In genomic region chr12:48678561-48679185, GRCh38 we compare ENCODE assay signal across 11 cellular contexts. TPM values are rescaled to one million over a fixed set of nuclear protein-coding genes. Genes with fewer than 3 reads are reported as not detected.
DNase-seq lines count a peak whose midpoint lies in the region; ATAC-seq and TF ChIP-seq lines count a peak whose summit lies in the region.
"Had no signal": no experiment of that assay in that cellular context is flagged by ENCODE, and none has a peak within 500 bp of the region (broad histone marks: within the 10 kb centered on the region; RNA-seq: fewer than 3 reads in every experiment).

No MANE protein-coding gene starts in this region.

- H3K9me3 ChIP-seq in lower lobe of right lung, result no peaks in the 10 kb centered on the region

- no peaks in the 10 kb centered on the region for H3K27me3 Mint-ChIP-seq in stimulated activated naive CD8-positive, alpha-beta T cell treated with anti-CD3 and anti-CD28 coated beads, Interleukin-15, Interleukin-2, amounts not matched to agents 100 ng/mL and 50 ng/mL, for 24 hours
- no peaks in the 10 kb centered on the region for H3K27me3 Mint-ChIP-seq in activated CD4-positive, alpha-beta memory T cell treated with anti-CD3 and anti-CD28 coated beads, Interleukin-2, amount 10 ng/mL, durations not matched to agents 7 days and 5 days

- H3K36me3 Mint-ChIP-seq in stimulated activated naive CD8-positive, alpha-beta T cell treated with anti-CD3 and anti-CD28 coated beads, Interleukin-15, Interleukin-2, amounts not matched to agents 100 ng/mL and 50 ng/mL, for 24 hours (ENCODE audit: low read depth), result peaks cover 64% of the 10 kb centered on the region
- peaks cover 55% of the 10 kb centered on the region for H3K36me3 Mint-ChIP-seq in activated CD4-positive, alpha-beta memory T cell treated with anti-CD3 and anti-CD28 coated beads, Interleukin-2, amount 10 ng/mL, durations not matched to agents 7 days and 5 days (ENCODE audit: low read depth)

- intact Hi-C loops in lower lobe of right lung (cut with DNase I), result no loop called here
- intact Hi-C loops in posterior vena cava (cut with DNase I), result loop anchor here in 1 of 2 donors (5.0 kb wide), 1 partner anchor 1026 kb away; no protein-coding TSS in a partner anchor

- POLR2A ChIA-PET in activated CD4-positive, alpha-beta memory T cell treated with anti-CD3 and anti-CD28 coated beads, Interleukin-2, amount 10 ng/mL, durations not matched to agents 7 days and 5 days (lab: Charles Lee), result interaction anchor here (1.1 to 2.9 kb wide), 2 partner anchors 13 to 37 kb away, joined by 3 to 10 read pairs; partner anchors contain the start of gene CCNT1

- H3K27ac Mint-ChIP-seq in stimulated activated naive CD8-positive, alpha-beta T cell treated with anti-CD3 and anti-CD28 coated beads, Interleukin-15, Interleukin-2, amounts not matched to agents 100 ng/mL and 50 ng/mL, for 24 hours, result peak overlapping the region; percentile 84
- H3K27ac Mint-ChIP-seq in activated CD4-positive, alpha-beta memory T cell treated with anti-CD3 and anti-CD28 coated beads, Interleukin-2, amount 10 ng/mL, durations not matched to agents 7 days and 5 days, result peak overlapping the region; percentile 87

- H3K4me1 Mint-ChIP-seq in stimulated activated naive CD8-positive, alpha-beta T cell treated with anti-CD3 and anti-CD28 coated beads, Interleukin-15, Interleukin-2, amounts not matched to agents 100 ng/mL and 50 ng/mL, for 24 hours (ENCODE audit: low read depth), result peaks cover 63% of the 10 kb centered on the region
- peaks cover 53% of the 10 kb centered on the region for H3K4me1 Mint-ChIP-seq in activated CD4-positive, alpha-beta memory T cell treated with anti-CD3 and anti-CD28 coated beads, Interleukin-2, amount 10 ng/mL, durations not matched to agents 7 days and 5 days

- no peaks in the 10 kb centered on the region for H3K9me3 Mint-ChIP-seq in stimulated activated naive CD8-positive, alpha-beta T cell treated with anti-CD3 and anti-CD28 coated beads, Interleukin-15, Interleukin-2, amounts not matched to agents 100 ng/mL and 50 ng/mL, for 24 hours
- H3K9me3 Mint-ChIP-seq in activated CD4-positive, alpha-beta memory T cell treated with anti-CD3 and anti-CD28 coated beads, Interleukin-2, amount 10 ng/mL, durations not matched to agents 7 days and 5 days, result no peaks in the 10 kb centered on the region

- H3K27me3 ChIP-seq in lower lobe of right lung (ENCODE audit: low read depth), result no peaks in the 10 kb centered on the region

- H3K27ac ChIP-seq in lower lobe of right lung, result no peak overlapping the region
- H3K27ac ChIP-seq in substantia nigra (ENCODE audit: low read depth, low read length, poor library complexity, severe bottlenecking), result no peak overlapping the region

- TF ChIP-seq CTCF in lower lobe of right lung (IDR thresholded peaks at IDR 0.05) (no peak), GM20000 (IDR thresholded peaks at IDR 0.05; ENCODE audit: extremely low read depth, missing control alignments) (no peak)

- no peak for ATAC-seq in stimulated activated naive CD8-positive, alpha-beta T cell treated with anti-CD3 and anti-CD28 coated beads, Interleukin-15, Interleukin-2, amounts not matched to agents 100 U/mL and 50 U/mL, for 24 hours
- no peak for ATAC-seq in lower lobe of right lung
- ATAC-seq: left lobe of liver had no signal

- peak overlapping the region; percentile 15 for H3K4me3 ChIP-seq in lower lobe of right lung

- H3K4me1 ChIP-seq in lower lobe of right lung, result peaks cover 56% of the 10 kb centered on the region

- peak overlapping the region; percentile 99 for H3K4me3 Mint-ChIP-seq in stimulated activated naive CD8-positive, alpha-beta T cell treated with anti-CD3 and anti-CD28 coated beads, Interleukin-15, Interleukin-2, amounts not matched to agents 100 ng/mL and 50 ng/mL, for 24 hours
- peak overlapping the region; percentile 72 for H3K4me3 Mint-ChIP-seq in activated CD4-positive, alpha-beta memory T cell treated with anti-CD3 and anti-CD28 coated beads, Interleukin-2, amount 10 ng/mL, durations not matched to agents 7 days and 5 days

- CTCF ChIA-PET in activated CD4-positive, alpha-beta memory T cell treated with anti-CD3 and anti-CD28 coated beads, Interleukin-2, amount 10 ng/mL, durations not matched to agents 7 days and 5 days (lab: Charles Lee), result interaction anchor here (0.7 to 1.7 kb wide), 3 partner anchors 8 to 136 kb away, joined by 3 to 4 read pairs (median 4); no protein-coding TSS in a partner anchor

- no peak for DNase-seq in stimulated activated naive CD8-positive, alpha-beta T cell treated with anti-CD3 and anti-CD28 coated beads, Interleukin-15, Interleukin-2, amounts not matched to agents 100 U/mL and 50 U/mL, for 24 hours
- DNase-seq in activated CD4-positive, alpha-beta memory T cell treated with anti-CD3 and anti-CD28 coated beads, Interleukin-2, amount 10 ng/mL, durations not matched to agents 7 days and 5 days, result no peak
- no peak for DNase-seq in lower lobe of right lung
- no peak for DNase-seq in posterior vena cava (ENCODE audit: low spot score)
- no peak for DNase-seq in GM20000 (ENCODE audit: low spot score)
- DNase-seq in substantia nigra (lab: John Stamatoyannopoulos, UW), result no peak
- DNase-seq in effector CD8-positive, alpha-beta T cell (lab: John Stamatoyannopoulos, UW), result no peak
- DNase-seq: DMS53; stimulated activated CD4-positive, alpha-beta T cell treated with anti-CD3 and anti-CD28 coated beads, Interleukin-4, amount 100 ng/mL, for 24 hours had no signal

- peaks cover 59% of the 10 kb centered on the region for H3K36me3 ChIP-seq in lower lobe of right lung

RNA-seq across cellular contexts. Expression of gene KANSL2, which starts 3.4 kb away (rescaled TPM):
- 10 to 100 TPM; 40.3 to 42.2 TPM for total RNA-seq in activated CD4-positive, alpha-beta memory T cell treated with anti-CD3 and anti-CD28 coated beads, Interleukin-2, amount 10 ng/mL, durations not matched to agents 7 days and 5 days
- 38.3 TPM for total RNA-seq in lower lobe of right lung
- 10 to 100 TPM; 21.1 to 24.0 TPM for total RNA-seq in posterior vena cava

RNA-seq across cellular contexts. Expression of gene CCNT1, which starts 37.8 kb away (rescaled TPM):
- 10 to 100 TPM; 56.9 to 57.4 TPM for total RNA-seq in activated CD4-positive, alpha-beta memory T cell treated with anti-CD3 and anti-CD28 coated beads, Interleukin-2, amount 10 ng/mL, durations not matched to agents 7 days and 5 days
- 34.1 TPM for total RNA-seq in lower lobe of right lung
- total RNA-seq in posterior vena cava, result 10 to 100 TPM; 25.9 to 26.7 TPM
